ENCODE assay signal across 16 cellular contexts in genomic region chr15:81888748-81889479, GRCh38.
DNase-seq lines count a peak whose midpoint lies in the region; ATAC-seq and TF ChIP-seq lines count a peak whose summit lies in the region.
"Had no signal": no experiment of that assay in that cellular context is flagged by ENCODE, and none has a peak within 500 bp of the region (broad histone marks: within the 10 kb centered on the region; RNA-seq: fewer than 3 reads in every experiment).

No MANE protein-coding gene starts in this region.

- peak overlapping the region; percentile 81 for H2BK120ac ChIP-seq in IMR-90 (ENCODE audit: low read depth, low read length)

- H4K5ac ChIP-seq in IMR-90 (ENCODE audit: low read depth, low read length), result 0 out of 2 replicates have a peak overlapping the region, but pooled peaks have one; percentile 22

- H3K4me1 ChIP-seq in IMR-90 (ENCODE audit: control insufficient read depth, insufficient read depth, low read length) (peaks cover 12% of the 10 kb centered on the region), mammary epithelial cell (ENCODE audit: insufficient read depth, low read length) (peaks cover 21% of the 10 kb centered on the region), muscle layer of colon (ENCODE audit: insufficient read depth, low read length) (peaks cover 38% of the 10 kb centered on the region), psoas muscle (peaks cover 6% of the 10 kb centered on the region)

- H3K4me2 ChIP-seq in IMR-90 (ENCODE audit: low read depth, low read length) (no peak overlapping the region), mammary epithelial cell (ENCODE audit: insufficient read depth, low read depth, low read length) (peak overlapping the region; percentile 45)

- no peaks in the 10 kb centered on the region for H3K27me3 ChIP-seq in IMR-90 (ENCODE audit: control insufficient read depth, insufficient read depth, low read length)
- no peaks in the 10 kb centered on the region for H3K27me3 ChIP-seq in mammary epithelial cell (ENCODE audit: insufficient read depth, low read length)
- H3K27me3 ChIP-seq in muscle layer of colon (ENCODE audit: control insufficient read depth in 1 of 2, insufficient read depth in 2 of 2, low read length in 2 of 2), result no peaks in the 10 kb centered on the region
- H3K27me3 ChIP-seq in psoas muscle (ENCODE audit: insufficient read depth in 3 of 3, low read length in 2 of 3), result no peaks in the 10 kb centered on the region

- WGBS in IMR-90 (ENCODE audit: extremely low coverage in 2 of 2, insufficient read length in 1 of 2), 2 experiments, result 70% methylated on average over 2 of the region's 10 CpGs; no CpG with 5 or more reads in 1 of the 2 experiments
- 44% methylated on average over 6 of the region's 10 CpGs for WGBS in mammary epithelial cell (ENCODE audit: low coverage, missing lambda C conversion rate)
- WGBS in psoas muscle, 3 donors, result 29 to 54% (median 34%) methylated on average over 10 of the region's 10 CpGs

- H2BK5ac ChIP-seq in IMR-90 (ENCODE audit: low read depth, low read length, poor library complexity, severe bottlenecking), result peak overlapping the region; percentile 71

- H2BK20ac ChIP-seq in IMR-90 (ENCODE audit: low read depth, low read length), result peak overlapping the region; percentile 86

- peak overlapping the region; percentile 6 for H2AFZ ChIP-seq in IMR-90 (replicated peaks; ENCODE audit: low read length, poor library complexity)
- peak overlapping the region; percentile 25 for H2AFZ ChIP-seq in mammary epithelial cell (ENCODE audit: low read depth, low read length)

- H4K91ac ChIP-seq in IMR-90 (ENCODE audit: insufficient read depth, low read depth, low read length), result peak overlapping the region; percentile 47

- no peaks in the 10 kb centered on the region for H3K79me1 ChIP-seq in IMR-90 (ENCODE audit: low read depth in 1 of 2, low read length in 2 of 2)

- CTCF ChIA-PET in IMR-90 (lab: Yijun Ruan, JAX) (interaction anchor here (1.9 kb wide), 1 partner anchor 11 kb away, joined by 6 read pairs; no protein-coding TSS in a partner anchor), mammary epithelial cell (lab: Charles Lee; ENCODE audit: low non-redundant PET) (no interaction called here)

- in situ Hi-C loops in IMR-90 (cut with MboI; ENCODE audit: low sequenced_read_pairs), result no loop called here
- in situ Hi-C loops in mammary epithelial cell (cut with MboI; ENCODE audit: low sequenced_read_pairs in 2 of 2), result no loop called here

- H3K4me3 ChIP-seq in IMR-90 (ENCODE audit: insufficient read depth, low read depth, low read length) (no peak overlapping the region), mammary epithelial cell (replicated peaks in 1 of 3; ENCODE audit: insufficient read depth in 1 of 3, low read depth in 2 of 3, low read length in 3 of 3) (no peak overlapping the region), muscle layer of colon (ENCODE audit: low read depth in 1 of 2, low read length in 2 of 2) (no peak overlapping the region), psoas muscle (no peak overlapping the region)

- H3K4ac ChIP-seq in IMR-90 (ENCODE audit: low read depth, low read length), result peak overlapping the region; percentile 68

- H3K9me1 ChIP-seq in IMR-90 (ENCODE audit: insufficient read depth, low read length), result peaks cover 16% of the 10 kb centered on the region

- H3K79me2 ChIP-seq in mammary epithelial cell (ENCODE audit: insufficient read depth, low read length), result no peaks in the 10 kb centered on the region

- H2AK9ac ChIP-seq in IMR-90 (replicated peaks; ENCODE audit: low read depth, low read length, poor library complexity), result no peak overlapping the region

- peak; percentile 63 for ATAC-seq in IMR-90 (ENCODE audit: low read depth)
- no peak for ATAC-seq in psoas muscle
- ATAC-seq: Panc1 had no signal

- peak overlapping the region in 1 of 2 experiments; percentile 61; a peak in 1 of 4 replicates for H4K8ac ChIP-seq in IMR-90 (ENCODE audit: low read depth in 2 of 2, low read length in 2 of 2)

- no peaks in the 10 kb centered on the region for H3K9me3 ChIP-seq in IMR-90 (ENCODE audit: control insufficient read depth, insufficient read depth, low read length)
- H3K9me3 ChIP-seq in mammary epithelial cell (replicated peaks; ENCODE audit: insufficient read depth, low read length), result no peaks in the 10 kb centered on the region
- H3K9me3 ChIP-seq in muscle layer of colon (ENCODE audit: low read length), result no peaks in the 10 kb centered on the region
- H3K9me3 ChIP-seq in psoas muscle, result no peaks in the 10 kb centered on the region

- BruUV-seq in IMR-90 (replicated peaks; lab: Mats Ljungman, UMichigan) (no TSS peak), mammary epithelial cell (replicated peaks; lab: Mats Ljungman, UMichigan) (no TSS peak)

- H2BK15ac ChIP-seq in IMR-90 (ENCODE audit: low read depth, low read length), result peak overlapping the region; percentile 35; the same call in 1 of the 3 replicates

- DNase-seq in AG08395 (ENCODE audit: low spot score) (peak; percentile 47), IMR-90 (peak; percentile 76), mammary epithelial cell (no peak), cerebellar cortex (ENCODE audit: low spot score) (no peak), NCI-H2227 (lab: John Stamatoyannopoulos, UW; ENCODE audit: unreplicated experiment) (no peak), psoas muscle (no peak)
- no peak for DNase-seq in stimulated activated CD4-positive, alpha-beta T cell treated with anti-CD3 and anti-CD28 coated beads, Interleukin-2, amount 100 ng/mL, for 24 hours
- DNase-seq: activated CD8-positive, alpha-beta memory T cell treated with anti-CD3 and anti-CD28 coated beads for 24 hours; activated naive CD4-positive, alpha-beta T cell; dermis blood vessel endothelial cell; glutamatergic neuron; Kasumi-1; NCI-H345; T-helper 9 cell had no signal

- peak overlapping the region; percentile 39 for H3K14ac ChIP-seq in IMR-90 (replicated peaks; ENCODE audit: low read depth, low read length)

- H2AK5ac ChIP-seq in IMR-90 (ENCODE audit: low read depth, low read length), result 0 out of 2 replicates have a peak overlapping the region, but pooled peaks have one; percentile 10

- H4K20me1 ChIP-seq in IMR-90 (ENCODE audit: insufficient read depth, low read length) (no peaks in the 10 kb centered on the region), mammary epithelial cell (ENCODE audit: insufficient read depth, low read length) (no peaks in the 10 kb centered on the region)

- no peaks in the 10 kb centered on the region for H3K36me3 ChIP-seq in IMR-90 (ENCODE audit: control insufficient read depth, insufficient read depth, low read length)
- H3K36me3 ChIP-seq in mammary epithelial cell (ENCODE audit: insufficient read depth, low read length), result no peaks in the 10 kb centered on the region
- no peaks in the 10 kb centered on the region for H3K36me3 ChIP-seq in muscle layer of colon (ENCODE audit: insufficient read depth, low read length)
- no peaks in the 10 kb centered on the region for H3K36me3 ChIP-seq in psoas muscle (ENCODE audit: insufficient read depth in 1 of 2, low read depth in 1 of 2)

- H3K23ac ChIP-seq in IMR-90 (ENCODE audit: low read depth, low read length), result peak overlapping the region; percentile 21; the same call in 1 of the 2 replicates

- no peak overlapping the region for H3K9ac ChIP-seq in IMR-90 (ENCODE audit: low read depth, low read length)
- H3K9ac ChIP-seq in mammary epithelial cell (ENCODE audit: insufficient read depth, low read length), result no peak overlapping the region
- H3K9ac ChIP-seq in muscle layer of colon (ENCODE audit: low read length), result no peak overlapping the region

- TF ChIP-seq POLR2A in IMR-90 (IDR thresholded peaks at IDR 0.05; ENCODE audit: low read depth, low read length), result no peak

- H3K56ac ChIP-seq in IMR-90 (ENCODE audit: extremely low read depth, insufficient read depth, low read length), result no peak overlapping the region

- dilution Hi-C loops in IMR-90 (cut with HindIII; ENCODE audit: low sequenced_read_pairs, unreplicated experiment) (no loop called here), mammary epithelial cell (cut with HindIII; ENCODE audit: low sequenced_read_pairs) (no loop called here)

- intact Hi-C loops in IMR-90 (cut with micrococcal nuclease), result no loop called here
- intact Hi-C loops in mammary epithelial cell (cut with micrococcal nuclease), result loop anchor here (1.0 kb wide), 1 partner anchor 8 kb away; no protein-coding TSS in a partner anchor
- intact Hi-C loops in psoas muscle (cut with DNase I), result no loop called here

- TF ChIP-seq RAD21 in IMR-90 (IDR thresholded peaks at IDR 0.05; ENCODE audit: low read length), result no peak

- H3K27ac ChIP-seq in IMR-90 (ENCODE audit: insufficient read depth, low read length), result peak overlapping the region; percentile 31; the same call in 1 of the 2 replicates
- no peak overlapping the region for H3K27ac ChIP-seq in mammary epithelial cell (ENCODE audit: insufficient read depth, low read depth, low read length)
- H3K27ac ChIP-seq in muscle layer of colon (ENCODE audit: low read depth, low read length), result peak overlapping the region; percentile 46
- H3K27ac ChIP-seq in psoas muscle, result no peak overlapping the region

- H3K18ac ChIP-seq in IMR-90 (ENCODE audit: low read depth, low read length), result peak overlapping the region; percentile 54

- POLR2A ChIA-PET in IMR-90 (lab: Charles Lee; ENCODE audit: unreplicated experiment), result no interaction called here

- no peak for TF ChIP-seq CTCF in IMR-90 (conservative IDR thresholded peaks at IDR 0.05; ENCODE audit: low read depth, low read length)
- no peak for TF ChIP-seq CTCF in mammary epithelial cell (conservative IDR thresholded peaks at IDR 0.05 in 1 of 2, IDR thresholded peaks at IDR 0.05 in 1 of 2; ENCODE audit: extremely low read depth in 1 of 2, insufficient read depth in 1 of 2, low read depth in 1 of 2, low read length in 2 of 2)
- no peak for TF ChIP-seq CTCF in psoas muscle (IDR thresholded peaks at IDR 0.05)

TF ChIP-seq in IMR-90, 13 proteins besides CTCF, POLR2A, EP300 and RAD21:
- TF ChIP-seq MAFK (IDR thresholded peaks at IDR 0.05; ENCODE audit: low read depth, low read length) (peak; percentile 65), MXI1 (IDR thresholded peaks at IDR 0.05; ENCODE audit: borderline replicate concordance, low read depth, low read length) (no peak)
TF ChIP-seq in IMR-90: peak in this region for 1.

Comparison
In these comparisons a context has a peak if more than half of its experiments do, and no peak if none do; other contexts are left out.
1. DNase-seq: peak in AG08395 (single experiment) and IMR-90 (single experiment); none in mammary epithelial cell (single experiment), cerebellar cortex (single experiment), NCI-H2227 (single experiment), stimulated activated CD4-positive, alpha-beta T cell treated with anti-CD3 and anti-CD28 coated beads, Interleukin-2, amount 100 ng/mL, for 24 hours (0 of 2) and psoas muscle (0 of 2).
2. H3K27ac ChIP-seq: peak in IMR-90 (single experiment) and muscle layer of colon (single experiment); none in mammary epithelial cell (single experiment) and psoas muscle (single experiment).